18 cellular contexts compared by ENCODE assay signal in the genomic region with DNA sequence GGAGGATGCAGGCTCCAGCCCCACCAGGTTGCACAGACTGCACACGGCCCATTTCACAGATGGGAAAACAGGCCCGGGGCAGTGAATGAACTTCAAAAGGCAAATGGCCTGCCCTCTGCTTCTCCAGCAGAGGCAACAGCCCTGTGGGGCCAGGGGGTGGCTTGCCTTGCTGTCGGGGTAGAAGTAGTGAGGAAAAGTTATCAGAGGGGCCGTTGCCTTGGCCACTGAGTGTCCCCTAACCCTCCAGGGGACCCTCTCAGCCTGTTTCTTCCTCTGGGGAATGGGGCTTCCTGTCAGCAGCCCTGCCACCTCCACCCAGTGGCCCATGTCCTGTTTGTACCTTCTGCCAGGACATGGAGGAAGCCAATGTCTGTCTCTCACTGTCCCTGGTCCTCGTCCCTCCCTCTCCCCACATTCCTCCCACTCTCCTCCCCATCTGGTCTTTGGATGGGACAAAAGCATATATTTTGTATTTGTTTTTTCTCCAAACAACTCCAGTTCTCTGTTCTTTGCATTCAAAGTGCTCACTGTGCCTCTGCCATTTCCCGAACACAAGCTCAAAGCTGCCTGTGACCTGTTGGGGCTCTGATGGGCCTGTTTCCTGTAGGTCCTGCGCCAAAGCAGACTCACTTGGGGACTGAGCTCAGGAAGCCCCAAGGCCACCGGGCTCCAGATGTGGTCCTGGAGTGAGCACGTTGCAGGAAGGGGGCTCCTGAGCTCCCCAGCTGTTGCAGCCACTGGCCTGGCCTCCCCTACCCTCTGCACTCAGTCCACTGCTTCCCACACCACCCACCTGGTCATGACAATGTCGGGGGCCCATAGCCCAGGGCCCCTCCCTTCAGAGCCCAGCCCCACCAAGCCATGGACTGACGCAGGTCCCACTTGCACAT. TPM values are rescaled to one million over a fixed set of nuclear protein-coding genes. Genes with fewer than 3 reads are reported as not detected.
DNase-seq lines count a peak whose midpoint lies in the region; ATAC-seq and TF ChIP-seq lines count a peak whose summit lies in the region.
"Had no signal": no experiment of that assay in that cellular context is flagged by ENCODE, and none has a peak within 500 bp of the region (broad histone marks: within the 10 kb centered on the region; RNA-seq: fewer than 3 reads in every experiment).

No MANE protein-coding gene starts in this region.

- H3K9me3 Mint-ChIP-seq in activated T-cell treated with anti-CD3 and anti-CD28 coated beads, Interleukin-2, amount 50 U/mL, for 24 hours, result no peaks in the 10 kb centered on the region
- no peaks in the 10 kb centered on the region for H3K9me3 Mint-ChIP-seq in T-cell
- H3K9me3 Mint-ChIP-seq: neural crest cell had no signal

- no peak for TF ChIP-seq POLR2A in sigmoid colon (IDR thresholded peaks at IDR 0.05)

- H3K27me3 ChIP-seq in sigmoid colon, result no peaks in the 10 kb centered on the region
- H3K27me3 ChIP-seq: esophagus squamous epithelium, left lung, MG63 had no signal

- no peaks in the 10 kb centered on the region for H3K4me1 ChIP-seq in sigmoid colon
- H3K4me1 ChIP-seq: esophagus squamous epithelium had no signal

- TF ChIP-seq CTCF in sigmoid colon (IDR thresholded peaks at IDR 0.05), result no peak

- peaks cover 78% of the 10 kb centered on the region for H3K36me3 Mint-ChIP-seq in activated T-cell treated with anti-CD3 and anti-CD28 coated beads, Interleukin-2, amount 50 U/mL, for 24 hours (ENCODE audit: low read depth)
- peaks cover 16% of the 10 kb centered on the region for H3K36me3 Mint-ChIP-seq in T-cell

- no peak overlapping the region for H3K4me3 Mint-ChIP-seq in activated T-cell treated with anti-CD3 and anti-CD28 coated beads, Interleukin-2, amount 50 U/mL, for 24 hours
- peak overlapping the region in 1 of 3 donors; percentile 28 for H3K4me3 Mint-ChIP-seq in T-cell
- H3K4me3 Mint-ChIP-seq: neural crest cell had no signal

- H3K27ac ChIP-seq in sigmoid colon, result no peak overlapping the region
- H3K27ac ChIP-seq: left lung had no signal

- peaks cover 19% of the 10 kb centered on the region for H3K4me1 Mint-ChIP-seq in activated T-cell treated with anti-CD3 and anti-CD28 coated beads, Interleukin-2, amount 50 U/mL, for 24 hours (ENCODE audit: low read depth)
- H3K4me1 Mint-ChIP-seq in T-cell, result peaks cover 23 to 26% (median 25%) of the 10 kb centered on the region in 3 donors
- H3K4me1 Mint-ChIP-seq: neural crest cell had no signal

- peak overlapping the region; percentile 77 for H3K27ac Mint-ChIP-seq in activated T-cell treated with anti-CD3 and anti-CD28 coated beads, Interleukin-2, amount 50 U/mL, for 24 hours
- H3K27ac Mint-ChIP-seq in T-cell, result peak overlapping the region; percentile 70 to 79

- H3K27me3 Mint-ChIP-seq in activated T-cell treated with anti-CD3 and anti-CD28 coated beads, Interleukin-2, amount 50 U/mL, for 24 hours, result no peaks in the 10 kb centered on the region
- H3K27me3 Mint-ChIP-seq in T-cell, result no peaks in the 10 kb centered on the region

- no peak for TF ChIP-seq EP300 in sigmoid colon (IDR thresholded peaks at IDR 0.05)

- WGBS in sigmoid colon, 2 donors, result 67 to 89% methylated on average over 11 of the region's 11 CpGs

- H3K4me3 ChIP-seq in sigmoid colon, result no peak overlapping the region
- H3K4me3 ChIP-seq: esophagus squamous epithelium, left lung, MG63 had no signal

- CTCF ChIA-PET in T-cell (lab: Charles Lee), result interaction anchor here (0.6 to 0.7 kb wide), 2 partner anchors 16 to 61 kb away, joined by 3 to 6 read pairs; no protein-coding TSS in a partner anchor

- DNase-seq in activated T-cell treated with anti-CD3 and anti-CD28 coated beads, Interleukin-2, amount 50 U/mL, for 24 hours, result no peak
- no peak for DNase-seq in activated T-cell treated with anti-CD3 and anti-CD28 coated beads for 4 hours
- no peak for DNase-seq in T-cell
- peak; percentile 69 for DNase-seq in sigmoid colon
- DNase-seq in hippocampal formation (lab: John Stamatoyannopoulos, UW), result no peak
- no peak for DNase-seq in NCI-H1092 (lab: John Stamatoyannopoulos, UW)
- DNase-seq in NAMALWA (ENCODE audit: low spot score), result no peak
- DNase-seq: ACHN; activated CD8-positive, alpha-beta memory T cell treated with anti-CD3 and anti-CD28 coated beads, Interleukin-2, amount 50 U/mL, for 48 hours; cortex of kidney; esophagus squamous epithelium; left lung; MG63; NCI-H82; stimulated activated naive CD4-positive, alpha-beta T cell had no signal

- H3K9me3 ChIP-seq in sigmoid colon, result no peaks in the 10 kb centered on the region
- H3K9me3 ChIP-seq: esophagus squamous epithelium, left lung, MG63 had no signal

- peaks cover 4 to 50% (median 12%) of the 10 kb centered on the region in 4 donors for H3K36me3 ChIP-seq in sigmoid colon
- H3K36me3 ChIP-seq: MG63 had no signal

- ATAC-seq in T-cell (replicated peaks in 1 of 4) (peak in 3 of 4 experiments; percentile 18 to 58 (median 52)), esophagus mucosa (peak; percentile 9)
- ATAC-seq: left lung had no signal

- POLR2A ChIA-PET in T-cell (lab: Charles Lee), result interaction anchor here (0.5 to 0.6 kb wide), 2 partner anchors 23 to 308 kb away, joined by 7 to 8 read pairs; no protein-coding TSS in a partner anchor

- intact Hi-C loops in sigmoid colon (cut with DNase I), result no loop called here

RNA-seq across cellular contexts. Expression of a gene that starts 9.5 kb away (rescaled TPM):
- total RNA-seq in T-cell, result 100 to 1,000 TPM in 3 of 5 donors, 10 to 100 TPM in 2; 80.9 to 131 (median 102) TPM
- 5.4 TPM for total RNA-seq in esophagus mucosa
- 10 to 100 TPM; 11.5 to 23.5 (median 16.6) TPM for total RNA-seq in sigmoid colon
- polyA plus RNA-seq in sigmoid colon, result 10 to 100 TPM in 2 of 3 donors, 1 to 10 TPM in 1; 9.0 to 19.8 (median 11.1) TPM

RNA-seq across cellular contexts. Expression of a gene that starts 15.2 kb away (rescaled TPM):
- total RNA-seq in T-cell (1,000 to 10,000 TPM in 2 of 5 donors, 100 to 1,000 TPM in 3; 670 to 1,510 (median 732) TPM), esophagus mucosa (129 TPM), sigmoid colon (100 to 1,000 TPM; 185 to 381 (median 294) TPM)
- 100 to 1,000 TPM in 1 of 3 donors, 10 to 100 TPM in 2; 36.5 to 126 (median 43.2) TPM for polyA plus RNA-seq in sigmoid colon

RNA-seq across cellular contexts. Expression of a gene that starts 16.8 kb away (rescaled TPM):
- total RNA-seq in T-cell (10 to 100 TPM; 31.7 to 62.0 (median 49.6) TPM), esophagus mucosa (15.6 TPM), sigmoid colon (10 to 100 TPM in 1 of 4 donors, 1 to 10 TPM in 3; 6.8 to 12.7 (median 8.8) TPM)
- 10 to 100 TPM in 2 of 3 donors, 1 to 10 TPM in 1; 9.0 to 26.1 (median 10.9) TPM for polyA plus RNA-seq in sigmoid colon

RNA-seq across cellular contexts. Expression of a gene that starts 33.7 kb away (rescaled TPM):
- total RNA-seq in T-cell, result 10 to 100 TPM in 1 of 5 donors, 1 to 10 TPM in 4; 7.4 to 34.7 (median 8.5) TPM
- total RNA-seq in esophagus mucosa, result 0.44 TPM
- total RNA-seq in sigmoid colon, result 10 to 100 TPM; 10.5 to 42.1 (median 27.1) TPM
- 1 to 10 TPM in 2 of 3 donors, under 1 TPM in 1; 0.23 to 2.1 (median 1.8) TPM for polyA plus RNA-seq in sigmoid colon

RNA-seq across cellular contexts. Expression of a gene that starts 49.6 kb away (rescaled TPM):
- total RNA-seq in T-cell (100 to 1,000 TPM; 574 to 767 (median 656) TPM), esophagus mucosa (1.1 TPM), sigmoid colon (10 to 100 TPM; 26.7 to 77.0 (median 27.8) TPM)
- polyA plus RNA-seq in sigmoid colon, result 100 to 1,000 TPM in 1 of 3 donors, 1 to 10 TPM in 2; 2.1 to 101 (median 4.8) TPM
- total RNA-seq: HT-29 had no signal
